In genomic region chr6:159756508-159756907, GRCh38 we compare ENCODE assay signal across 1 cellular context.
A peak's percentile ranks its signal among the peaks of the same experiment; 100 is the strongest.
TF ChIP-seq lines count a peak whose summit lies in the region.

No MANE protein-coding gene starts in this region.

TF ChIP-seq in GM12878, 131 proteins besides CTCF, POLR2A, EP300 and RAD21:
- TF ChIP-seq SREBF2 (IDR thresholded peaks at IDR 0.05; ENCODE audit: low read length) (no peak), POLR2AphosphoS5 (IDR thresholded peaks at IDR 0.05; ENCODE audit: low read length) (peak; percentile 30; the same call in 1 of the 2 replicates), USF2 (IDR thresholded peaks at IDR 0.05; ENCODE audit: borderline replicate concordance, low read depth, low read length) (no peak)
- TF ChIP-seq, protein P1, sequence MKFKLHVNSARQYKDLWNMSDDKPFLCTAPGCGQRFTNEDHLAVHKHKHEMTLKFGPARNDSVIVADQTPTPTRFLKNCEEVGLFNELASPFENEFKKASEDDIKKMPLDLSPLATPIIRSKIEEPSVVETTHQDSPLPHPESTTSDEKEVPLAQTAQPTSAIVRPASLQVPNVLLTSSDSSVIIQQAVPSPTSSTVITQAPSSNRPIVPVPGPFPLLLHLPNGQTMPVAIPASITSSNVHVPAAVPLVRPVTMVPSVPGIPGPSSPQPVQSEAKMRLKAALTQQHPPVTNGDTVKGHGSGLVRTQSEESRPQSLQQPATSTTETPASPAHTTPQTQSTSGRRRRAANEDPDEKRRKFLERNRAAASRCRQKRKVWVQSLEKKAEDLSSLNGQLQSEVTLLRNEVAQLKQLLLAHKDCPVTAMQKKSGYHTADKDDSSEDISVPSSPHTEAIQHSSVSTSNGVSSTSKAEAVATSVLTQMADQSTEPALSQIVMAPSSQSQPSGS (IDR thresholded peaks at IDR 0.05; ENCODE audit: low read length): no peak
